Comparison of ENCODE assay signal across 17 cellular contexts in genomic region chr6:89692256-89692655, GRCh38.
"Had no signal": no experiment of that assay in that cellular context is flagged by ENCODE, and none has a peak within 500 bp of the region (broad histone marks: within the 10 kb centered on the region; RNA-seq: fewer than 3 reads in every experiment).

No MANE protein-coding gene starts in this region.

- H3K4me3 ChIP-seq: Peyer's patch had no signal

- H3K9me3 ChIP-seq: Peyer's patch had no signal

- ATAC-seq: activated T-cell treated with anti-CD3 and anti-CD28 coated beads, Interleukin-2, amount 50 U/mL, for 72 hours had no signal

- H3K4me1 ChIP-seq: Peyer's patch had no signal

- DNase-seq: activated CD4-positive, alpha-beta memory T cell treated with anti-CD3 and anti-CD28 coated beads for 36 hours; activated CD4-positive, alpha-beta T cell treated with anti-CD3 and anti-CD28 coated beads for 1 hour; activated CD4-positive, alpha-beta T cell treated with anti-CD3 and anti-CD28 coated beads, Interleukin-2, amount 10 ng/mL, durations not matched to agents 7 days and 5 days; activated gamma-delta T cell treated with Interleukin-2 at 50 U/mL for 16 hours; activated naive CD4-positive, alpha-beta T cell treated with anti-CD3 and anti-CD28 coated beads, Interleukin-2, amount 10 ng/mL, durations not matched to agents 7 days and 5 days; activated naive CD8-positive, alpha-beta T cell treated with anti-CD3 and anti-CD28 coated beads for 36 hours; activated T-cell treated with anti-CD3 and anti-CD28 coated beads, Interleukin-2, amount 50 U/mL, for 72 hours; cerebellar nuclear complex; Karpas-422; MM.1S; NCI-H1105; NCI-H1436; NCI-H1694 treated with DMSO at 0.1 percent for 48 hours; NCI-H2081; NCI-H524; Peyer's patch; SHP77 treated with DMSO at 0.1 percent for 48 hours had no signal

- H3K27ac ChIP-seq: Peyer's patch had no signal

- H3K27me3 ChIP-seq: Peyer's patch had no signal
